8 cellular contexts compared by ENCODE assay signal in genomic region chr18:57437782-57438668, GRCh38. TPM values are rescaled to one million over a fixed set of nuclear protein-coding genes. Genes with fewer than 3 reads are reported as not detected.
DNase-seq lines count a peak whose midpoint lies in the region; ATAC-seq and TF ChIP-seq lines count a peak whose summit lies in the region.

No MANE protein-coding gene starts in this region.

- H3K4me3 ChIP-seq in sigmoid colon = peak overlapping the region in 1 of 4 donors; percentile 2

- in situ Hi-C loops in G401 (cut with HindIII; ENCODE audit: low sequenced_read_pairs) = no loop called here

- peaks cover 69 to 96% (median 92%) of the 10 kb centered on the region in 3 donors for H3K27me3 ChIP-seq in sigmoid colon

- ATAC-seq in HG02885 (IDR thresholded peaks at IDR 0.05; ENCODE audit: poor library complexity, unreplicated experiment) = peak; percentile 54
- ATAC-seq in GM21528 (IDR thresholded peaks at IDR 0.05; ENCODE audit: low FRiP score, unreplicated experiment) = no peak

- no peaks in the 10 kb centered on the region for H3K36me3 ChIP-seq in sigmoid colon

- no peaks in the 10 kb centered on the region for H3K9me3 ChIP-seq in sigmoid colon

- TF ChIP-seq EP300 in sigmoid colon (IDR thresholded peaks at IDR 0.05) = no peak

- 2% methylated on average over 71 of the region's 71 CpGs for WGBS in sigmoid colon, 2 donors

- peak in 1 of 4 experiments; percentile 8 for TF ChIP-seq CTCF in sigmoid colon (IDR thresholded peaks at IDR 0.05)

- no peak for TF ChIP-seq POLR2A in sigmoid colon (IDR thresholded peaks at IDR 0.05)

- no peak overlapping the region for H3K27ac ChIP-seq in sigmoid colon

- intact Hi-C loops in sigmoid colon (cut with DNase I) = no loop called here

- peaks cover 0 to 78% (median 71%) of the 10 kb centered on the region in 4 donors for H3K4me1 ChIP-seq in sigmoid colon

- DNase-seq in G401 (ENCODE audit: low spot score) (peak; percentile 79), NCI-H446 treated with DMSO at 0.1 percent for 48 hours (lab: John Stamatoyannopoulos, UW) (peak; percentile 59), glomerular visceral epithelial cell (ENCODE audit: extremely low spot score) (peak; percentile 59), putamen (ENCODE audit: low spot score) (peak; percentile 82), sigmoid colon (no peak)
- peak; percentile 25 for DNase-seq in activated T-cell treated with anti-CD3 and anti-CD28 coated beads, Interleukin-2, amount 50 U/mL, for 1 hour

RNA-seq across cellular contexts. Expression of gene ONECUT2, which starts 2.9 kb away (rescaled TPM):
- total RNA-seq in G401 (2014; rRNA removed; shearing (Covaris generic)) = not detected in 2 replicates
- under 1 TPM in 1 of 4 donors, not detected in 3; under 0.01 TPM for total RNA-seq in sigmoid colon
- under 1 TPM in 1 of 3 donors, not detected in 2; 0.03 TPM for polyA plus RNA-seq in sigmoid colon
